25 cellular contexts compared by ENCODE assay signal in the genomic region with DNA sequence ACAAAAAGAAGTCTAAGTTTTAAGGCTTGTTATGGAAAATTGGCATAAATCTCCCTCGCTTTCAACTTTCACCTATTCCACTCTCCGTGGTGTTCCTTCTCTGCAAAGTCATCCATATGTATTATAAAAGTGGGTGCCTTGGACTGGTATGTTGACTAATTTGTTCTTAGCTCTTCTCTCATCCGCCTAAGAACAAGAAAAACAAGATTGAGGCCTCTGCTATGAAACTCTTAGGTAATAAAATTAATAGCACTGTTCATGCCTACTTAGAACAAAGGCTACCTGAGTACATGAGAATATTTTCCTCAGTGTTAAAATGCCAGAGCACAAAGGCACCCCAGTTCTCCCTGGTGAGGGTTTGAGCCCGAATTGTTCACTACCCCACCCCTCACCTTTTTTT. TPM values are rescaled to one million over a fixed set of nuclear protein-coding genes. Genes with fewer than 3 reads are reported as not detected.
DNase-seq lines count a peak whose midpoint lies in the region; FAIRE-seq and TF ChIP-seq lines count a peak whose summit lies in the region.
"Had no signal": no experiment of that assay in that cellular context is flagged by ENCODE, and none has a peak within 500 bp of the region (broad histone marks: within the 10 kb centered on the region; RNA-seq: fewer than 3 reads in every experiment).

No MANE protein-coding gene starts in this region.

- H3K9me3 ChIP-seq in liver (ENCODE audit: control insufficient read depth in 4 of 4, low read length in 3 of 4) = no peaks in the 10 kb centered on the region

- peak overlapping the region; percentile 82 to 95 for H3K27ac ChIP-seq in liver (ENCODE audit: low read depth in 1 of 2, low read length in 2 of 2)
- no peak overlapping the region for H3K27ac ChIP-seq in substantia nigra (ENCODE audit: low read depth, low read length, poor library complexity, severe bottlenecking)

- peak overlapping the region in 1 of 2 donors; percentile 85 for H3K9ac ChIP-seq in liver (ENCODE audit: low read depth in 1 of 2, low read length in 2 of 2)

- TF ChIP-seq CTCF in bronchial epithelial cell (IDR thresholded peaks at IDR 0.05; ENCODE audit: insufficient read depth, low read length, severe bottlenecking) = no peak
- TF ChIP-seq CTCF in liver (IDR thresholded peaks at IDR 0.05; ENCODE audit: low read depth, low read length, missing input control) = no peak
- TF ChIP-seq CTCF in foreskin fibroblast (IDR thresholded peaks at IDR 0.05; ENCODE audit: low read depth, low read length) = no peak

- H3K4me3 ChIP-seq in bronchial epithelial cell (ENCODE audit: low read depth, low read length) = no peak overlapping the region
- H3K4me3 ChIP-seq in liver (ENCODE audit: low read depth in 1 of 3, low read length in 3 of 3) = peak overlapping the region; percentile 12 to 93 (median 80)
- H3K4me3 ChIP-seq in foreskin fibroblast (ENCODE audit: low read depth in 1 of 2, low read length in 2 of 2) = no peak overlapping the region

- WGBS in liver = 87% methylated on average over 4 of the region's 4 CpGs

- TF ChIP-seq RAD21 in liver (IDR thresholded peaks at IDR 0.05) = no peak

- DNase-seq in SIG-M5 treated with dmso at 0.1 percent for 504 hours (lab: John Stamatoyannopoulos, UW; ENCODE audit: unreplicated experiment) = peak; percentile 18
- DNase-seq in SIG-M5 (lab: John Stamatoyannopoulos, UW) = no peak
- DNase-seq in bronchial epithelial cell (ENCODE audit: low read depth) = peak; percentile 58
- DNase-seq in NCI-H774 (lab: John Stamatoyannopoulos, UW) = no peak
- DNase-seq in substantia nigra (lab: John Stamatoyannopoulos, UW) = no peak
- DNase-seq in NCI-H1436 (lab: John Stamatoyannopoulos, UW) = no peak
- DNase-seq in foreskin fibroblast = no peak
- DNase-seq: 8988T; activated CD8-positive, alpha-beta memory T cell treated with anti-CD3 and anti-CD28 coated beads for 24 hours; activated naive CD4-positive, alpha-beta T cell treated with anti-CD3 and anti-CD28 coated beads, Interleukin-2, amount 10 ng/mL, durations not matched to agents 7 days and 5 days; activated T-cell treated with anti-CD3 and anti-CD28 coated beads, Interleukin-2, amount 50 U/mL, for 4 hours; AML-193; central memory CD4-positive, alpha-beta T cell; Karpas-422; midbrain; NCI-H1092; NCI-H2029; NK-92 treated with Interleukin-12 subunit alpha and Interleukin-12 subunit beta, amount 100 ng/mL, for 24 hours; RPMI8226; stimulated activated CD4-positive, alpha-beta T cell treated with anti-CD3 and anti-CD28 coated beads, Interleukin-2, amount 100 ng/mL, for 48 hours; stimulated activated naive CD8-positive, alpha-beta T cell treated with anti-CD3 and anti-CD28 coated beads, Interleukin-15, Interleukin-2, amounts not matched to agents 100 U/mL and 50 U/mL, for 24 hours; T1000 had no signal

- H3K27me3 ChIP-seq in bronchial epithelial cell (ENCODE audit: control insufficient read depth, insufficient read depth, low read length) (no peaks in the 10 kb centered on the region), liver (ENCODE audit: control insufficient read depth in 4 of 4, insufficient read depth in 4 of 4, low read length in 3 of 4) (no peaks in the 10 kb centered on the region)

- no peak for FAIRE-seq in bronchial epithelial cell (lab: Jason Lieb, UNC)

- H3K36me3 ChIP-seq in bronchial epithelial cell (ENCODE audit: control insufficient read depth, insufficient read depth, low read length) (no peaks in the 10 kb centered on the region), liver (ENCODE audit: control insufficient read depth in 4 of 4, insufficient read depth in 3 of 4, low read depth in 1 of 4, low read length in 3 of 4) (peaks cover 0 to 4% (median 0%) of the 10 kb centered on the region in 4 donors)

- peaks cover 0 to 24% (median 15%) of the 10 kb centered on the region in 4 donors for H3K4me1 ChIP-seq in liver (ENCODE audit: control insufficient read depth in 4 of 4, insufficient read depth in 4 of 4, low read length in 3 of 4)

TF ChIP-seq in liver, 16 proteins besides CTCF, POLR2A, EP300 and RAD21:
- TF ChIP-seq SP1 (IDR thresholded peaks at IDR 0.05) (no peak), EGR1 (IDR thresholded peaks at IDR 0.05; ENCODE audit: low read depth in 2 of 2) (no peak), HNF4G (IDR thresholded peaks at IDR 0.05) (no peak), JUND (IDR thresholded peaks at IDR 0.05) (no peak), YY1 (IDR thresholded peaks at IDR 0.05) (no peak), RXRA (IDR thresholded peaks at IDR 0.05) (no peak), GABPA (IDR thresholded peaks at IDR 0.05 in 1 of 2, conservative IDR thresholded peaks at IDR 0.05 in 1 of 2) (no peak), NR2F2 (IDR thresholded peaks at IDR 0.05) (no peak), HNF4A (conservative IDR thresholded peaks at IDR 0.05) (no peak), TAF1 (conservative IDR thresholded peaks at IDR 0.05) (no peak), FOXA1 (IDR thresholded peaks at IDR 0.05) (no peak), FOXA2 (IDR thresholded peaks at IDR 0.05) (no peak)
- TF ChIP-seq, protein P1, sequence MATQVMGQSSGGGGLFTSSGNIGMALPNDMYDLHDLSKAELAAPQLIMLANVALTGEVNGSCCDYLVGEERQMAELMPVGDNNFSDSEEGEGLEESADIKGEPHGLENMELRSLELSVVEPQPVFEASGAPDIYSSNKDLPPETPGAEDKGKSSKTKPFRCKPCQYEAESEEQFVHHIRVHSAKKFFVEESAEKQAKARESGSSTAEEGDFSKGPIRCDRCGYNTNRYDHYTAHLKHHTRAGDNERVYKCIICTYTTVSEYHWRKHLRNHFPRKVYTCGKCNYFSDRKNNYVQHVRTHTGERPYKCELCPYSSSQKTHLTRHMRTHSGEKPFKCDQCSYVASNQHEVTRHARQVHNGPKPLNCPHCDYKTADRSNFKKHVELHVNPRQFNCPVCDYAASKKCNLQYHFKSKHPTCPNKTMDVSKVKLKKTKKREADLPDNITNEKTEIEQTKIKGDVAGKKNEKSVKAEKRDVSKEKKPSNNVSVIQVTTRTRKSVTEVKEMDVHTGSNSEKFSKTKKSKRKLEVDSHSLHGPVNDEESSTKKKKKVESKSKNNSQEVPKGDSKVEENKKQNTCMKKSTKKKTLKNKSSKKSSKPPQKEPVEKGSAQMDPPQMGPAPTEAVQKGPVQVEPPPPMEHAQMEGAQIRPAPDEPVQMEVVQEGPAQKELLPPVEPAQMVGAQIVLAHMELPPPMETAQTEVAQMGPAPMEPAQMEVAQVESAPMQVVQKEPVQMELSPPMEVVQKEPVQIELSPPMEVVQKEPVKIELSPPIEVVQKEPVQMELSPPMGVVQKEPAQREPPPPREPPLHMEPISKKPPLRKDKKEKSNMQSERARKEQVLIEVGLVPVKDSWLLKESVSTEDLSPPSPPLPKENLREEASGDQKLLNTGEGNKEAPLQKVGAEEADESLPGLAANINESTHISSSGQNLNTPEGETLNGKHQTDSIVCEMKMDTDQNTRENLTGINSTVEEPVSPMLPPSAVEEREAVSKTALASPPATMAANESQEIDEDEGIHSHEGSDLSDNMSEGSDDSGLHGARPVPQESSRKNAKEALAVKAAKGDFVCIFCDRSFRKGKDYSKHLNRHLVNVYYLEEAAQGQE (IDR thresholded peaks at IDR 0.05) = no peak
- TF ChIP-seq, protein P2, sequence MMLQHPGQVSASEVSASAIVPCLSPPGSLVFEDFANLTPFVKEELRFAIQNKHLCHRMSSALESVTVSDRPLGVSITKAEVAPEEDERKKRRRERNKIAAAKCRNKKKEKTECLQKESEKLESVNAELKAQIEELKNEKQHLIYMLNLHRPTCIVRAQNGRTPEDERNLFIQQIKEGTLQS (IDR thresholded peaks at IDR 0.05) = no peak
- TF ChIP-seq, protein P3, sequence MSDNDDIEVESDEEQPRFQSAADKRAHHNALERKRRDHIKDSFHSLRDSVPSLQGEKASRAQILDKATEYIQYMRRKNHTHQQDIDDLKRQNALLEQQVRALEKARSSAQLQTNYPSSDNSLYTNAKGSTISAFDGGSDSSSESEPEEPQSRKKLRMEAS (IDR thresholded peaks at IDR 0.05) = no peak
- TF ChIP-seq, protein P4, sequence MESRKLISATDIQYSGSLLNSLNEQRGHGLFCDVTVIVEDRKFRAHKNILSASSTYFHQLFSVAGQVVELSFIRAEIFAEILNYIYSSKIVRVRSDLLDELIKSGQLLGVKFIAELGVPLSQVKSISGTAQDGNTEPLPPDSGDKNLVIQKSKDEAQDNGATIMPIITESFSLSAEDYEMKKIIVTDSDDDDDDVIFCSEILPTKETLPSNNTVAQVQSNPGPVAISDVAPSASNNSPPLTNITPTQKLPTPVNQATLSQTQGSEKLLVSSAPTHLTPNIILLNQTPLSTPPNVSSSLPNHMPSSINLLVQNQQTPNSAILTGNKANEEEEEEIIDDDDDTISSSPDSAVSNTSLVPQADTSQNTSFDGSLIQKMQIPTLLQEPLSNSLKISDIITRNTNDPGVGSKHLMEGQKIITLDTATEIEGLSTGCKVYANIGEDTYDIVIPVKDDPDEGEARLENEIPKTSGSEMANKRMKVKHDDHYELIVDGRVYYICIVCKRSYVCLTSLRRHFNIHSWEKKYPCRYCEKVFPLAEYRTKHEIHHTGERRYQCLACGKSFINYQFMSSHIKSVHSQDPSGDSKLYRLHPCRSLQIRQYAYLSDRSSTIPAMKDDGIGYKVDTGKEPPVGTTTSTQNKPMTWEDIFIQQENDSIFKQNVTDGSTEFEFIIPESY (IDR thresholded peaks at IDR 0.05) = no peak

RNA-seq across cellular contexts. Expression of a gene that starts 1.3 kb away (rescaled TPM):
- 1.6 and 5.4 TPM in 2 replicates for total RNA-seq in bronchial epithelial cell
- 10 to 100 TPM in 1 of 2 donors, 1 to 10 TPM in 1; 6.1 to 28.0 TPM for total RNA-seq in liver
- polyA plus RNA-seq in liver = 10 to 100 TPM in 1 of 2 donors, 1 to 10 TPM in 1; 3.9 to 41.3 TPM
- total RNA-seq: glomerular endothelial cell had no signal
- polyA plus RNA-seq: neural cell had no signal

RNA-seq across cellular contexts. Expression of a gene that starts 1.4 kb away (rescaled TPM):
- total RNA-seq in bronchial epithelial cell = 6.6 and 9.3 TPM in 2 replicates
- total RNA-seq in liver = 10 to 100 TPM in 1 of 2 donors, 1 to 10 TPM in 1; 7.9 to 10.7 TPM
- polyA plus RNA-seq in liver = 1 to 10 TPM; 2.5 to 4.3 TPM

Comparison
In these comparisons a context has a peak if more than half of its experiments do, and no peak if none do; other contexts are left out.
1. DNase-seq: peak in SIG-M5 treated with dmso at 0.1 percent for 504 hours (single experiment) and bronchial epithelial cell (single experiment); none in SIG-M5 (single experiment), NCI-H774 (single experiment), substantia nigra (0 of 49), NCI-H1436 (single experiment) and foreskin fibroblast (0 of 2).
2. H3K4me3 ChIP-seq: peak in liver (3 of 3); none in bronchial epithelial cell (single experiment) and foreskin fibroblast (0 of 2).